27 cellular contexts compared by ENCODE assay signal in the genomic region with DNA sequence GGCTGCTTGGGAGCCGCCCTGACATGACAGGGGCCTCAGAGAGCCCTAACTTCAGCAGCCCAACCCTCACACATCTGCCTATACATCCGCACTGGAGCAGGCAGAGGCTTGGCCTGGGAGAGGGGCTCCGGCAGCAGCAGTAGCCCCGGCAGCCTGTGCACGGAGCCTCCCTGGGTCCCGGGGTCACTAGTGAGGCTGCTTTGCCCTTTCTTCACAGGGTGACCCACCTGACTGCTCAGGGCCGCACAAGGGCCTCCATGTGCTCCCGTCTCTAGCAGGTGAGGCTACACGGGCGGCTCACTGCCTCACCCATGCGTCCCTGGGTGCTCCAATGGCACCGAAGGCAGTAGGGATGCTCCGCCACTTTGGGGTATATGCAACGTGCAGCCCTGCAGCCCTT.
"Had no signal": no experiment of that assay in that cellular context is flagged by ENCODE, and none has a peak within 500 bp of the region (broad histone marks: within the 10 kb centered on the region; RNA-seq: fewer than 3 reads in every experiment).

No MANE protein-coding gene starts in this region.

- H3K4me3 ChIP-seq: body of pancreas, breast epithelium, PC-9 had no signal

- ATAC-seq: activated CD8-positive, alpha-beta T cell treated with anti-CD3 and anti-CD28 coated beads for 36 hours; activated T-cell treated with anti-CD3 and anti-CD28 coated beads, Interleukin-2, amount 50 U/mL, for 72 hours; body of pancreas had no signal

- H3K36me3 ChIP-seq: breast epithelium, WERI-Rb-1 had no signal

- H3K4me1 ChIP-seq: body of pancreas had no signal

- DNase-seq: activated CD4-positive, alpha-beta T cell treated with anti-CD3 and anti-CD28 coated beads, Interleukin-2, amount 10 ng/mL, durations not matched to agents 24 days and 14 days; activated CD4-positive, alpha-beta T cell treated with anti-CD3 and anti-CD28 coated beads, Interleukin-2, amount 50 U/mL, for 4 hours; activated CD8-positive, alpha-beta T cell treated with anti-CD3 and anti-CD28 coated beads for 36 hours; activated gamma-delta T cell; activated naive CD4-positive, alpha-beta T cell treated with Interleukin-2 at 50 U/mL for 16 hours; activated naive CD8-positive, alpha-beta T cell treated with anti-CD3 and anti-CD28 coated beads, Interleukin-2, amount 10 ng/mL, durations not matched to agents 7 days and 5 days; activated T-cell treated with anti-CD3 and anti-CD28 coated beads, Interleukin-2, amount 50 U/mL, for 1 hour; activated T-cell treated with anti-CD3 and anti-CD28 coated beads, Interleukin-2, amount 50 U/mL, for 72 hours; body of pancreas; NCI-H146; NCI-H187; NCI-H2029 treated with DMSO at 0.1 percent for 48 hours; NCI-H2107; NCI-H2171; NCI-H510A treated with DMSO at 0.1 percent for 48 hours; NCI-H526 treated with DMSO at 0.1 percent for 48 hours; NCI-H774; PC-9; Right ventricle myocardium superior; SW 1271; T-helper 1 cell; T1000; WERI-Rb-1 had no signal

- H3K4me2 ChIP-seq: PC-9 had no signal

- H3K9me3 ChIP-seq: body of pancreas, breast epithelium had no signal

- H2AFZ ChIP-seq: PC-9 had no signal

- H3K27me3 ChIP-seq: body of pancreas, breast epithelium had no signal

- H3K27ac ChIP-seq: body of pancreas, PC-9, RWPE1, WERI-Rb-1 had no signal

- FAIRE-seq: astrocyte, RCC 7860 had no signal
